Comparison of ENCODE assay signal across 20 cellular contexts in genomic region chr5:136731241-136731885, GRCh38.
DNase-seq lines count a peak whose midpoint lies in the region; ATAC-seq, FAIRE-seq and TF ChIP-seq lines count a peak whose summit lies in the region.
"Had no signal": no experiment of that assay in that cellular context is flagged by ENCODE, and none has a peak within 500 bp of the region (broad histone marks: within the 10 kb centered on the region; RNA-seq: fewer than 3 reads in every experiment).

No MANE protein-coding gene starts in this region.

- 0 out of 2 replicates have a peak overlapping the region, but pooled peaks have one; percentile 43 for H2AFZ ChIP-seq in PC-3 (ENCODE audit: low read length)

- 68 to 73% methylated on average over 3 of the region's 3 CpGs for WGBS in body of pancreas, 2 donors
- 74 to 82% (median 75%) methylated on average over 3 of the region's 3 CpGs for WGBS in small intestine, 3 donors

- DNase-seq in EH (ENCODE audit: low read depth) (peak; percentile 42), PC-3 (peak; percentile 78), globus pallidus (ENCODE audit: low spot score) (peak; percentile 20), putamen (ENCODE audit: low spot score) (peak; percentile 49), NCI-H1436 (lab: John Stamatoyannopoulos, UW) (no peak), right atrium auricular region (ENCODE audit: low spot score) (no peak), body of pancreas (no peak), small intestine (no peak)
- DNase-seq: CD4-positive, alpha-beta memory T cell; DMS153; GOT3; MV-4-11; NCI-H1930; NCI-H446; NK-92 treated with Interleukin-12 subunit alpha and Interleukin-12 subunit beta, amount 100 ng/mL, for 24 hours; stimulated activated CD4-positive, alpha-beta T cell treated with anti-CD3 and anti-CD28 coated beads, Interleukin-1b, Interleukin-23, amount 100 ng/mL, for 48 hours had no signal

- no peaks in the 10 kb centered on the region for H3K79me2 ChIP-seq in PC-3 (ENCODE audit: low read length)

- H3K9me3 ChIP-seq in PC-3 (ENCODE audit: low read length) (no peaks in the 10 kb centered on the region), right atrium auricular region (no peaks in the 10 kb centered on the region), body of pancreas (no peaks in the 10 kb centered on the region), small intestine (ENCODE audit: control insufficient read depth, low read depth) (no peaks in the 10 kb centered on the region)

- no peaks in the 10 kb centered on the region for H4K20me1 ChIP-seq in PC-3 (ENCODE audit: low read length)

- no peak for TF ChIP-seq CTCF in PC-3 (conservative IDR thresholded peaks at IDR 0.05; ENCODE audit: low read depth, low read length)
- no peak for TF ChIP-seq CTCF in right atrium auricular region (IDR thresholded peaks at IDR 0.05)
- TF ChIP-seq CTCF in body of pancreas (IDR thresholded peaks at IDR 0.05), result no peak

- TF ChIP-seq POLR2A in body of pancreas (IDR thresholded peaks at IDR 0.05), result no peak

- H3K27me3 ChIP-seq in PC-3 (ENCODE audit: low read length) (no peaks in the 10 kb centered on the region), right atrium auricular region (no peaks in the 10 kb centered on the region), body of pancreas (no peaks in the 10 kb centered on the region), small intestine (ENCODE audit: control insufficient read depth in 2 of 2, insufficient read depth in 2 of 2, low read length in 2 of 2) (no peaks in the 10 kb centered on the region)

- ATAC-seq in PC-3, result peak; percentile 60
- ATAC-seq in body of pancreas, result no peak
- ATAC-seq: K562; stimulated activated memory B cell treated with anti-CD40 and anti-IgM and Interleukin-4, amounts not matched to agents 10 μg/mL and 1 μg/mL and 100 μg/mL, for 72 hours had no signal

- BruUV-seq in PC-3 (replicated peaks; lab: Mats Ljungman, UMichigan), result no TSS peak

- peaks cover 4% of the 10 kb centered on the region for H3F3A ChIP-seq in PC-3 (ENCODE audit: low read length, unreplicated experiment)

- H3K4me2 ChIP-seq in PC-3 (ENCODE audit: low read length), result peak overlapping the region; percentile 84

- no peaks in the 10 kb centered on the region for H3K9me2 ChIP-seq in PC-3 (replicated peaks; ENCODE audit: low read length)

- POLR2A ChIA-PET in PC-3 (lab: Charles Lee; ENCODE audit: unreplicated experiment), result no interaction called here

- H3K27ac ChIP-seq in PC-3 (ENCODE audit: low read length) (peak overlapping the region; percentile 100), right atrium auricular region (no peak overlapping the region), body of pancreas (no peak overlapping the region), small intestine (ENCODE audit: low read depth in 1 of 2, low read length in 1 of 2) (no peak overlapping the region)
- H3K27ac ChIP-seq: coronary artery had no signal

- peak overlapping the region; percentile 89 for H3K9ac ChIP-seq in PC-3 (ENCODE audit: low read length)

- intact Hi-C loops in PC-3 (cut with micrococcal nuclease) (loop anchor here (2.0 to 5.0 kb wide), 2 partner anchors 34 to 37 kb away; no protein-coding TSS in a partner anchor), body of pancreas (cut with DNase I) (no loop called here)

- H3K36me3 ChIP-seq in PC-3 (ENCODE audit: low read depth, low read length) (no peaks in the 10 kb centered on the region), right atrium auricular region (no peaks in the 10 kb centered on the region), body of pancreas (replicated peaks in 1 of 2; ENCODE audit: insufficient read depth in 1 of 2, low read depth in 2 of 2) (no peaks in the 10 kb centered on the region), small intestine (ENCODE audit: control insufficient read depth in 2 of 2, insufficient read depth in 2 of 2, low read length in 2 of 2) (no peaks in the 10 kb centered on the region)

- CTCF ChIA-PET in PC-3 (lab: Charles Lee), result no interaction called here

- H3K4me1 ChIP-seq in PC-3 (ENCODE audit: insufficient read depth, low read length) (peaks cover 39% of the 10 kb centered on the region), right atrium auricular region (no peaks in the 10 kb centered on the region), body of pancreas (no peaks in the 10 kb centered on the region), small intestine (ENCODE audit: control insufficient read depth in 2 of 2, insufficient read depth in 1 of 2, low read depth in 1 of 2, low read length in 1 of 2) (no peaks in the 10 kb centered on the region)

- no peak for FAIRE-seq in small intestine (lab: Jason Lieb, UNC)
- FAIRE-seq: GM12891, K562 had no signal

- H3K4me3 ChIP-seq in PC-3 (ENCODE audit: low read length) (peak overlapping the region; percentile 41; the same call in 1 of the 2 replicates), right atrium auricular region (no peak overlapping the region), body of pancreas (no peak overlapping the region), small intestine (ENCODE audit: low read depth in 1 of 2, low read length in 2 of 2) (no peak overlapping the region)
- H3K4me3 ChIP-seq: coronary artery, K562 had no signal

Comparison
In these comparisons a context has a peak if more than half of its experiments do, and no peak if none do; other contexts are left out.
1. DNase-seq: peak in EH (single experiment), PC-3 (single experiment), globus pallidus (single experiment) and putamen (single experiment); none in NCI-H1436 (single experiment), right atrium auricular region (single experiment), body of pancreas (0 of 4) and small intestine (single experiment).